15 cellular contexts compared by ENCODE assay signal in the genomic region with DNA sequence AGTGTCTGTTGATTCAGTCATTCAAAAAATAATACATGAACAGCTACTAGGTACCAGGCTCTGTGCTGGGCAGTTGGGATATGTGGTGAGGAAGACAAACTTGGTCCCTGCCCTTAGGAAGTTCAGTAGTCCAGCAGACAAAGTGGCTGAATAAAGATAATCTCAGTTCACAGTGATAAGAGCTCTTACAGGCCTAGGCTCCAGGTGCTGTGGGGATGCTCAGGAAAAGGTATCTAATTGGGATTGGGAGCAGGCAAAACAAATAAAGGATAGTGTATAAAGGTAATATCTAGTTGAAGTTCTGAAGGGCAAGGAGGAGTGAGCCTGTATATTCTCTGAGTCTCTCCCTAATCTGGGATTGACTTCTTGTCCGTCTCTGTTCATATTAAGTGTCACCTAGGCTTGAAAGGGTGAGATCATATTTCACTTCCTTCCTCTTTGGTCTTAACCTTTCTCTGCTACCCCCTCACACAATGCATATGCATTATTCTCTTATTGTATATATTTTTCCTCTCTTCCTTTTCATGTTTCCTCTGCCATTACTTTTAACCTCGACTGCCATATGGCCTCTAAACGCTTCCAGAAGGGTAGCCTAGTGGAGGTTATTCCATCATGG. TPM values are rescaled to one million over a fixed set of nuclear protein-coding genes. Genes with fewer than 3 reads are reported as not detected.
DNase-seq lines count a peak whose midpoint lies in the region; ATAC-seq, FAIRE-seq and TF ChIP-seq lines count a peak whose summit lies in the region.
"Had no signal": no experiment of that assay in that cellular context is flagged by ENCODE, and none has a peak within 500 bp of the region (broad histone marks: within the 10 kb centered on the region; RNA-seq: fewer than 3 reads in every experiment).

No MANE protein-coding gene starts in this region.

- intact Hi-C loops in activated CD8-positive, alpha-beta T cell treated with anti-CD3 and anti-CD28 coated beads for 36 hours (cut with micrococcal nuclease): no loop called here

- POLR2A ChIA-PET in activated CD8-positive, alpha-beta T cell treated with anti-CD3 and anti-CD28 coated beads for 36 hours (lab: Charles Lee): interaction anchor here (1.0 to 4.3 kb wide), 7 partner anchors 9 to 36 kb away, joined by 3 to 17 read pairs (median 4); partner anchors contain the start of gene PTPN1

- no peak for FAIRE-seq in urothelium cell line (lab: Jason Lieb, UNC)

- H3K9me3 Mint-ChIP-seq in T-helper 1 cell treated with Interleukin-12 subunit alpha and Interleukin-12 subunit beta and Interleukin-4 antibody, amounts not matched to agents 30 μg/mL and 1 μg/mL, for 36 hours: no peaks in the 10 kb centered on the region
- H3K9me3 Mint-ChIP-seq in activated CD8-positive, alpha-beta T cell treated with anti-CD3 and anti-CD28 coated beads for 36 hours: no peaks in the 10 kb centered on the region
- H3K9me3 Mint-ChIP-seq in natural killer cell treated with Interleukin-12 subunit alpha and Interleukin-12 subunit beta and Interleukin-15 and Interleukin-18, amount 100 ng/mL, for 72 hours: no peaks in the 10 kb centered on the region

- H3K4me1 Mint-ChIP-seq in T-helper 1 cell treated with Interleukin-12 subunit alpha and Interleukin-12 subunit beta and Interleukin-4 antibody, amounts not matched to agents 30 μg/mL and 1 μg/mL, for 36 hours (ENCODE audit: low read depth): peaks cover 41% of the 10 kb centered on the region
- H3K4me1 Mint-ChIP-seq in activated CD8-positive, alpha-beta T cell treated with anti-CD3 and anti-CD28 coated beads for 36 hours (ENCODE audit: low read depth): peaks cover 52% of the 10 kb centered on the region
- H3K4me1 Mint-ChIP-seq in natural killer cell treated with Interleukin-12 subunit alpha and Interleukin-12 subunit beta and Interleukin-15 and Interleukin-18, amount 100 ng/mL, for 72 hours (ENCODE audit: low read depth in 2 of 2): peaks cover 42 to 48% of the 10 kb centered on the region in 2 donors

- peak overlapping the region; percentile 20 for H3K4me3 Mint-ChIP-seq in T-helper 1 cell treated with Interleukin-12 subunit alpha and Interleukin-12 subunit beta and Interleukin-4 antibody, amounts not matched to agents 30 μg/mL and 1 μg/mL, for 36 hours
- peak overlapping the region; percentile 4 for H3K4me3 Mint-ChIP-seq in activated CD8-positive, alpha-beta T cell treated with anti-CD3 and anti-CD28 coated beads for 36 hours
- peak overlapping the region; percentile 68 for H3K4me3 Mint-ChIP-seq in natural killer cell treated with Interleukin-12 subunit alpha and Interleukin-12 subunit beta and Interleukin-15 and Interleukin-18, amount 100 ng/mL, for 72 hours

- no peaks in the 10 kb centered on the region for H3K27me3 Mint-ChIP-seq in T-helper 1 cell treated with Interleukin-12 subunit alpha and Interleukin-12 subunit beta and Interleukin-4 antibody, amounts not matched to agents 30 μg/mL and 1 μg/mL, for 36 hours (ENCODE audit: low read depth)
- no peaks in the 10 kb centered on the region for H3K27me3 Mint-ChIP-seq in activated CD8-positive, alpha-beta T cell treated with anti-CD3 and anti-CD28 coated beads for 36 hours
- no peaks in the 10 kb centered on the region for H3K27me3 Mint-ChIP-seq in natural killer cell treated with Interleukin-12 subunit alpha and Interleukin-12 subunit beta and Interleukin-15 and Interleukin-18, amount 100 ng/mL, for 72 hours

- DNase-seq in T-helper 1 cell (no peak), SIG-M5 treated with dmso at 0.1 percent for 504 hours (lab: John Stamatoyannopoulos, UW; ENCODE audit: unreplicated experiment) (no peak), urothelium cell line (ENCODE audit: low spot score) (no peak)
- no peak for DNase-seq in activated CD8-positive, alpha-beta T cell treated with anti-CD3 and anti-CD28 coated beads for 36 hours
- no peak for DNase-seq in natural killer cell treated with Interleukin-12 subunit alpha and Interleukin-12 subunit beta and Interleukin-15 and Interleukin-18, amount 100 ng/mL, for 72 hours (ENCODE audit: low spot score)
- DNase-seq in activated effector memory CD4-positive, alpha-beta T cell treated with anti-CD3 and anti-CD28 coated beads, Interleukin-2, amount 50 U/mL, for 16 hours: no peak
- DNase-seq: aorta, EL, kidney glomerular epithelial cell, MG63, NCI-H524 treated with DMSO at 0.1 percent for 48 hours, upper lobe of right lung had no signal

- peaks cover 24% of the 10 kb centered on the region for H3K36me3 Mint-ChIP-seq in T-helper 1 cell treated with Interleukin-12 subunit alpha and Interleukin-12 subunit beta and Interleukin-4 antibody, amounts not matched to agents 30 μg/mL and 1 μg/mL, for 36 hours (ENCODE audit: low read depth)
- H3K36me3 Mint-ChIP-seq in activated CD8-positive, alpha-beta T cell treated with anti-CD3 and anti-CD28 coated beads for 36 hours (ENCODE audit: low read depth): peaks cover 34% of the 10 kb centered on the region
- H3K36me3 Mint-ChIP-seq in natural killer cell treated with Interleukin-12 subunit alpha and Interleukin-12 subunit beta and Interleukin-15 and Interleukin-18, amount 100 ng/mL, for 72 hours: peaks cover 5% of the 10 kb centered on the region

- ATAC-seq in HG03196 (IDR thresholded peaks at IDR 0.05; ENCODE audit: unreplicated experiment): peak; percentile 36
- peak; percentile 45 for ATAC-seq in activated CD8-positive, alpha-beta T cell treated with anti-CD3 and anti-CD28 coated beads for 36 hours
- ATAC-seq in natural killer cell treated with Interleukin-12 subunit alpha and Interleukin-12 subunit beta and Interleukin-15 and Interleukin-18, amount 100 ng/mL, for 72 hours: no peak
- ATAC-seq: Right ventricle myocardium inferior, upper lobe of right lung had no signal

- CTCF ChIA-PET in activated CD8-positive, alpha-beta T cell treated with anti-CD3 and anti-CD28 coated beads for 36 hours (lab: Charles Lee): interaction anchor here (0.9 to 1.5 kb wide), 4 partner anchors 12 to 47 kb away, joined by 3 to 7 read pairs (median 4); no protein-coding TSS in a partner anchor

- TF ChIP-seq CTCF in activated CD8-positive, alpha-beta T cell treated with anti-CD3 and anti-CD28 coated beads for 36 hours (IDR thresholded peaks at IDR 0.05): no peak

- H3K27ac Mint-ChIP-seq in T-helper 1 cell treated with Interleukin-12 subunit alpha and Interleukin-12 subunit beta and Interleukin-4 antibody, amounts not matched to agents 30 μg/mL and 1 μg/mL, for 36 hours: peak overlapping the region; percentile 41
- peak overlapping the region; percentile 87 for H3K27ac Mint-ChIP-seq in activated CD8-positive, alpha-beta T cell treated with anti-CD3 and anti-CD28 coated beads for 36 hours
- H3K27ac Mint-ChIP-seq in natural killer cell treated with Interleukin-12 subunit alpha and Interleukin-12 subunit beta and Interleukin-15 and Interleukin-18, amount 100 ng/mL, for 72 hours: peak overlapping the region; percentile 77 to 99

RNA-seq across cellular contexts. Expression of gene PTPN1, which starts 13.5 kb away (rescaled TPM):
- 10 to 100 TPM; 65.1 to 66.6 TPM for total RNA-seq in activated CD8-positive, alpha-beta T cell treated with anti-CD3 and anti-CD28 coated beads for 36 hours
- 100 to 1,000 TPM in 1 of 2 donors, 10 to 100 TPM in 1; 74.3 to 105 TPM for total RNA-seq in natural killer cell treated with Interleukin-12 subunit alpha and Interleukin-12 subunit beta and Interleukin-15 and Interleukin-18, amount 100 ng/mL, for 72 hours

Comparison
In these comparisons a context has a peak if more than half of its experiments do, and no peak if none do; other contexts are left out.
1. H3K4me3 Mint-ChIP-seq: peak in every context shown above with its lines; median percentile 68 in natural killer cell treated with Interleukin-12 subunit alpha and Interleukin-12 subunit beta and Interleukin-15 and Interleukin-18, amount 100 ng/mL, for 72 hours; 20 in T-helper 1 cell treated with Interleukin-12 subunit alpha and Interleukin-12 subunit beta and Interleukin-4 antibody, amounts not matched to agents 30 μg/mL and 1 μg/mL, for 36 hours; 4 in activated CD8-positive, alpha-beta T cell treated with anti-CD3 and anti-CD28 coated beads for 36 hours.
2. ATAC-seq: peak in HG03196 (single experiment) and activated CD8-positive, alpha-beta T cell treated with anti-CD3 and anti-CD28 coated beads for 36 hours (single experiment); none in natural killer cell treated with Interleukin-12 subunit alpha and Interleukin-12 subunit beta and Interleukin-15 and Interleukin-18, amount 100 ng/mL, for 72 hours (0 of 2).
3. Peak in every context shown above with its lines, with median percentiles within 50 percentile points of each other: H3K27ac Mint-ChIP-seq.